ENCODE assay signal across 13 cellular contexts in genomic region chr9:101549472-101550098, GRCh38. TPM values are rescaled to one million over a fixed set of nuclear protein-coding genes. Genes with fewer than 3 reads are reported as not detected.
DNase-seq lines count a peak whose midpoint lies in the region; TF ChIP-seq lines count a peak whose summit lies in the region.
"Not testable (repeated sequence)": the region's sequence is repeated elsewhere in the genome, so short reads cannot be mapped to it uniquely, and the experiment has no call there.
"Had no signal": no experiment of that assay in that cellular context is flagged by ENCODE, and none has a peak within 500 bp of the region (broad histone marks: within the 10 kb centered on the region; RNA-seq: fewer than 3 reads in every experiment).

No MANE protein-coding gene starts in this region.

- not testable (repeated sequence) for TF ChIP-seq RAD21 in SK-N-SH (IDR thresholded peaks at IDR 0.05; ENCODE audit: low read length); neural cell (conservative IDR thresholded peaks at IDR 0.05)

- POLR2A ChIA-PET in SK-N-SH (lab: Yijun Ruan, JAX), result not testable (repeated sequence)

- H3K36me3 Mint-ChIP-seq in HFFc6 (ENCODE audit: low read depth), result peaks cover 50% of the 10 kb centered on the region
- H3K36me3 Mint-ChIP-seq in brain, result peaks cover 90% of the 10 kb centered on the region
- H3K36me3 Mint-ChIP-seq in type B pancreatic cell, result peaks cover 67% of the 10 kb centered on the region

- TF ChIP-seq CTCF in BE2C (IDR thresholded peaks at IDR 0.05; ENCODE audit: low read depth, low read length), result not testable (repeated sequence)
- TF ChIP-seq CTCF in HFFc6 (IDR thresholded peaks at IDR 0.05) (peak; percentile 74), SK-N-SH (IDR thresholded peaks at IDR 0.05) (peak; percentile 60), brain (conservative IDR thresholded peaks at IDR 0.05) (peak; percentile 18 to 58), esophagus muscularis mucosa (IDR thresholded peaks at IDR 0.05) (peak; percentile 20 to 43 (median 34)), hepatocyte (IDR thresholded peaks at IDR 0.05; ENCODE audit: poor library complexity) (peak; percentile 22), neural cell (IDR thresholded peaks at IDR 0.05; ENCODE audit: poor library complexity, severe bottlenecking) (peak; percentile 33), type B pancreatic cell (conservative IDR thresholded peaks at IDR 0.05) (peak; percentile 64)

- H4K20me1 ChIP-seq in SK-N-SH (ENCODE audit: insufficient read depth); hepatocyte (ENCODE audit: insufficient read depth, poor library complexity, severe bottlenecking); neural cell (ENCODE audit: insufficient read depth): not testable (repeated sequence)

- not testable (repeated sequence) for H3K9me3 Mint-ChIP-seq in HFFc6, brain, type B pancreatic cell

- H3K27ac Mint-ChIP-seq in HFFc6, brain, type B pancreatic cell: not testable (repeated sequence)

- H3K9me3 ChIP-seq in BE2C; SK-N-SH; esophagus muscularis mucosa; hepatocyte (ENCODE audit: low read depth); neural cell (ENCODE audit: low read length): not testable (repeated sequence)

- not testable (repeated sequence) for H3K4me3 ChIP-seq in BE2C (ENCODE audit: low read depth, low read length); SK-N-SH (ENCODE audit: low read depth in 2 of 2, low read length in 1 of 2); esophagus muscularis mucosa; hepatocyte; neural cell (ENCODE audit: low read length)

- H2AFZ ChIP-seq in SK-N-SH (ENCODE audit: low read depth); hepatocyte; neural cell (ENCODE audit: low read depth, low read length): not testable (repeated sequence)

- H3K4me3 Mint-ChIP-seq in HFFc6, brain, type B pancreatic cell: not testable (repeated sequence)

- not testable (repeated sequence) for H3K27me3 Mint-ChIP-seq in HFFc6 (ENCODE audit: insufficient read depth); brain; type B pancreatic cell

- not testable (repeated sequence) for H3K79me2 ChIP-seq in SK-N-SH (ENCODE audit: insufficient read depth); hepatocyte; neural cell (replicated peaks; ENCODE audit: insufficient read depth, low read length)

- H3K9me2 ChIP-seq in SK-N-SH; hepatocyte (replicated peaks; ENCODE audit: insufficient read depth); neural cell (ENCODE audit: insufficient read depth, low read length): not testable (repeated sequence)

- H3F3A ChIP-seq in SK-N-SH (replicated peaks; ENCODE audit: insufficient read depth); neural cell (ENCODE audit: insufficient read depth, low read length, poor library complexity, severe bottlenecking): not testable (repeated sequence)

- WGBS in SK-N-SH (ENCODE audit: low lambda C conversion rate), result 84% methylated on average over 18 of the region's 18 CpGs
- 93% methylated on average over 11 of the region's 18 CpGs for WGBS in esophagus muscularis mucosa
- WGBS in hepatocyte (ENCODE audit: low lambda C conversion rate, missing lambda C conversion rate), result 92% methylated on average over 18 of the region's 18 CpGs

- not testable (repeated sequence) for H3K9ac ChIP-seq in SK-N-SH; neural cell (ENCODE audit: low read length)

- TF ChIP-seq POLR2A in esophagus muscularis mucosa (IDR thresholded peaks at IDR 0.05; ENCODE audit: low read depth), result not testable (repeated sequence)

- not testable (repeated sequence) for H3K27ac ChIP-seq in SK-N-SH (ENCODE audit: low read depth in 2 of 2, low read length in 1 of 2); esophagus muscularis mucosa (replicated peaks in 1 of 4); hepatocyte; neural cell (ENCODE audit: low read length)

- not testable (repeated sequence) for H3K4me1 Mint-ChIP-seq in HFFc6 (ENCODE audit: low read depth); brain; type B pancreatic cell (ENCODE audit: unreplicated experiment)

- H3K4me2 ChIP-seq in SK-N-SH; hepatocyte; neural cell (ENCODE audit: low read length): not testable (repeated sequence)

- DNase-seq in BE2C, result peak; percentile 20
- not testable (repeated sequence) for DNase-seq in HFFc6; SK-N-SH; esophagus muscularis mucosa (ENCODE audit: extremely low spot score); hepatocyte (ENCODE audit: low spot score); type B pancreatic cell (ENCODE audit: extremely low spot score, unreplicated experiment)

- intact Hi-C loops in esophagus muscularis mucosa (cut with DNase I), result not testable (repeated sequence)

- CTCF ChIA-PET in SK-N-SH (lab: Yijun Ruan, JAX), result interaction anchor here (1.8 kb wide), 1 partner anchor 14 kb away, joined by 7 read pairs; no protein-coding TSS in a partner anchor

- TF ChIP-seq EP300 in SK-N-SH (IDR thresholded peaks at IDR 0.05; ENCODE audit: borderline replicate concordance in 1 of 2, low read depth in 1 of 2, low read length in 1 of 2); esophagus muscularis mucosa (IDR thresholded peaks at IDR 0.05); neural cell (conservative IDR thresholded peaks at IDR 0.05; ENCODE audit: poor library complexity, severe bottlenecking): not testable (repeated sequence)

- H3K27me3 ChIP-seq in BE2C; SK-N-SH (ENCODE audit: insufficient read depth); esophagus muscularis mucosa; hepatocyte; neural cell (ENCODE audit: insufficient read depth, low read depth, low read length): not testable (repeated sequence)

- H3K36me3 ChIP-seq in BE2C, result peaks cover 79% of the 10 kb centered on the region
- H3K36me3 ChIP-seq in SK-N-SH (replicated peaks in 1 of 2; ENCODE audit: control insufficient read depth in 1 of 2, insufficient read depth in 2 of 2, low read length in 1 of 2), result peaks cover 83 to 91% of the 10 kb centered on the region in 2 experiments
- peaks cover 73 to 100% (median 90%) of the 10 kb centered on the region in 4 donors for H3K36me3 ChIP-seq in esophagus muscularis mucosa
- not testable (repeated sequence) for H3K36me3 ChIP-seq in hepatocyte (replicated peaks; ENCODE audit: insufficient read depth, low read depth)
- peaks cover 19% of the 10 kb centered on the region for H3K36me3 ChIP-seq in neural cell (ENCODE audit: insufficient read depth, low read length)

- not testable (repeated sequence) for H3K4me1 ChIP-seq in BE2C; SK-N-SH (ENCODE audit: control insufficient read depth in 1 of 2, insufficient read depth in 2 of 2, low read depth in 1 of 2, low read length in 1 of 2); esophagus muscularis mucosa; hepatocyte (ENCODE audit: insufficient read depth)

RNA-seq across cellular contexts. Expression of gene RNF20, which starts 15.9 kb away (rescaled TPM):
- polyA plus RNA-seq in BE2C (2012; ENCODE audit: insufficient read depth, insufficient read length, low read depth), result 31.4 TPM
- total RNA-seq in HFFc6 (2021; fragmentation: NEBNext Ultra II Directional; extraction: Animal tissue kit (Norgen Biotek cat#: 25700)), result 10 to 100 TPM; 38.3 to 43.9 (median 41.5) TPM
- polyA plus RNA-seq in SK-N-SH (2012; rRNA removed) (16.0 and 21.6 TPM in 2 replicates), brain (ENCODE audit: insufficient read depth, low read depth, low replicate concordance) (47.5 TPM), hepatocyte (19.0 and 20.2 TPM in 2 replicates), neural cell (32.1 and 33.5 TPM in 2 replicates)
- 21.7 and 24.1 TPM in 2 replicates for polyA plus RNA-seq in SK-N-SH (2012; cell fraction: cytosol; rRNA removed)
- 10.3 and 20.5 TPM in 2 replicates for polyA plus RNA-seq in SK-N-SH (2012; cell fraction: nucleus; rRNA removed)
- total RNA-seq in esophagus muscularis mucosa (10 to 100 TPM; 23.0 to 32.1 (median 27.2) TPM), hepatocyte (20.1 and 21.7 TPM in 2 replicates), type B pancreatic cell (ENCODE audit: low replicate concordance) (39.5 and 52.2 TPM in 2 replicates)
- polyA minus RNA-seq in neural cell, result 57.2 and 64.0 TPM in 2 replicates

RNA-seq across cellular contexts. Expression of gene PPP3R2, which starts 45.2 kb away (rescaled TPM):
- not detected for polyA plus RNA-seq in BE2C (2012; ENCODE audit: insufficient read depth, insufficient read length, low read depth)
- total RNA-seq in HFFc6 (2021; fragmentation: NEBNext Ultra II Directional; extraction: Animal tissue kit (Norgen Biotek cat#: 25700)), result not detected
- polyA plus RNA-seq in SK-N-SH (2012; rRNA removed), result not detected in 2 replicates
- not detected in 2 replicates for polyA plus RNA-seq in SK-N-SH (2012; cell fraction: cytosol; rRNA removed)
- polyA plus RNA-seq in SK-N-SH (2012; cell fraction: nucleus; rRNA removed), result not detected in 2 replicates
- polyA plus RNA-seq in brain (ENCODE audit: insufficient read depth, low read depth, low replicate concordance), result not detected
- under 1 TPM in 1 of 4 donors, not detected in 3; 0.06 TPM for total RNA-seq in esophagus muscularis mucosa
- not detected in 2 replicates for total RNA-seq in hepatocyte
- not detected in 2 replicates for polyA plus RNA-seq in hepatocyte
- not detected in 2 replicates for polyA plus RNA-seq in neural cell
- 0.24 TPM in 1 of 2 replicates, not detected in the other for polyA minus RNA-seq in neural cell
- total RNA-seq in type B pancreatic cell (ENCODE audit: low replicate concordance), result 0.07 and 0.22 TPM in 2 replicates
- total RNA-seq: esophagus mucosa, glomerular endothelial cell, GM23248, ovary, Right ventricle myocardium superior had no signal
- polyA plus RNA-seq: GM23248, ovary had no signal
